14 cellular contexts compared by ENCODE assay signal in genomic region chr9:135971106-135971766, GRCh38. TPM values are rescaled to one million over a fixed set of nuclear protein-coding genes. Genes with fewer than 3 reads are reported as not detected.
DNase-seq lines count a peak whose midpoint lies in the region; ATAC-seq and TF ChIP-seq lines count a peak whose summit lies in the region.
"Had no signal": no experiment of that assay in that cellular context is flagged by ENCODE, and none has a peak within 500 bp of the region (broad histone marks: within the 10 kb centered on the region; RNA-seq: fewer than 3 reads in every experiment).

No MANE protein-coding gene starts in this region.

- H3K4me1 ChIP-seq in spleen (peaks cover 11 to 49% (median 31%) of the 10 kb centered on the region in 6 donors), transverse colon (peaks cover 0 to 4% (median 1%) of the 10 kb centered on the region in 4 donors)

- H3K36me3 ChIP-seq in spleen (no peaks in the 10 kb centered on the region), transverse colon (no peaks in the 10 kb centered on the region)

- intact Hi-C loops in head of caudate nucleus (cut with DNase I), result no loop called here
- intact Hi-C loops in spleen (cut with DNase I; ENCODE audit: low total_unique reads), result no loop called here
- intact Hi-C loops in transverse colon (cut with DNase I; ENCODE audit: low total_unique reads), result no loop called here
- intact Hi-C loops in left ventricle myocardium superior (cut with micrococcal nuclease), result loop anchor here (5.0 kb wide), 1 partner anchor 151 kb away; no protein-coding TSS in a partner anchor

- DNase-seq in AG10803 (ENCODE audit: low read depth), result peak; percentile 86
- peak; percentile 68 for DNase-seq in GM04503 (ENCODE audit: low read depth)
- DNase-seq in UCSD-AML1 (lab: John Stamatoyannopoulos, UW; ENCODE audit: unreplicated experiment), result peak; percentile 26
- no peak for DNase-seq in head of caudate nucleus
- no peak for DNase-seq in spleen
- DNase-seq in transverse colon, result no peak
- no peak for DNase-seq in left ventricle myocardium superior
- DNase-seq: NCI-H1105, NCI-H146, NCI-H2227 treated with DMSO at 0.1 percent for 48 hours, NCI-H748 treated with DMSO at 0.1 percent for 48 hours, SHP77 had no signal

- WGBS in spleen, 5 donors, result 70 to 83% (median 75%) methylated on average over 17 to 18 of the region's 18 CpGs
- 73 to 80% methylated on average over 3 to 14 of the region's 18 CpGs for WGBS in transverse colon (ENCODE audit: low coverage in 1 of 2), 2 donors

- ATAC-seq in left ventricle myocardium superior, result no peak

- in situ Hi-C loops in transverse colon (cut with MboI; ENCODE audit: low pct_ligation_motif_present in 1 of 4, low pct_unique_long_range_greater_than_20kb in 1 of 4, low sequenced_read_pairs in 3 of 4), result no loop called here

- H3K9me3 ChIP-seq in spleen (no peaks in the 10 kb centered on the region), transverse colon (no peaks in the 10 kb centered on the region)

- TF ChIP-seq POLR2A in spleen (IDR thresholded peaks at IDR 0.05), result no peak
- TF ChIP-seq POLR2A in transverse colon (IDR thresholded peaks at IDR 0.05), result no peak

- no peak for TF ChIP-seq EP300 in transverse colon (IDR thresholded peaks at IDR 0.05; ENCODE audit: low read depth)

- H3K27ac ChIP-seq in spleen (no peak overlapping the region), transverse colon (no peak overlapping the region)
- H3K27ac ChIP-seq: KMS-11, PC-9 had no signal

- H3K4me3 ChIP-seq in AG10803 (ENCODE audit: low read length) (no peak overlapping the region), spleen (no peak overlapping the region), transverse colon (no peak overlapping the region)
- H3K4me3 ChIP-seq: PC-9 had no signal

- TF ChIP-seq CTCF in AG10803 (conservative IDR thresholded peaks at IDR 0.05; ENCODE audit: low read length) (no peak), spleen (IDR thresholded peaks at IDR 0.05 in 8 of 11, conservative IDR thresholded peaks at IDR 0.05 in 3 of 11) (no peak), transverse colon (IDR thresholded peaks at IDR 0.05) (no peak)

- peaks cover 0 to 15% (median 0%) of the 10 kb centered on the region in 7 donors for H3K27me3 ChIP-seq in spleen (replicated peaks in 1 of 7)
- H3K27me3 ChIP-seq in transverse colon, result no peaks in the 10 kb centered on the region

RNA-seq across cellular contexts. Expression of gene UBAC1, which starts 10.1 kb away (rescaled TPM):
- total RNA-seq in spleen, result 10 to 100 TPM; 32.3 to 45.8 (median 34.0) TPM
- 10 to 100 TPM; 28.0 to 45.3 (median 35.0) TPM for polyA plus RNA-seq in spleen
- total RNA-seq in transverse colon, result 10 to 100 TPM; 42.6 to 91.9 (median 62.9) TPM
- 116 TPM for total RNA-seq in left ventricle myocardium superior

Comparison
In these comparisons a context has a peak if more than half of its experiments do, and no peak if none do; other contexts are left out.
1. DNase-seq: peak in AG10803 (single experiment), GM04503 (single experiment) and UCSD-AML1 (single experiment); none in head of caudate nucleus (0 of 42), spleen (single experiment), transverse colon (single experiment) and left ventricle myocardium superior (single experiment).